In genomic region chr6:89071036-89071435, GRCh38 we compare ENCODE assay signal across 23 cellular contexts. TPM values are rescaled to one million over a fixed set of nuclear protein-coding genes. Genes with fewer than 3 reads are reported as not detected.
DNase-seq lines count a peak whose midpoint lies in the region; ATAC-seq and TF ChIP-seq lines count a peak whose summit lies in the region.
"Had no signal": no experiment of that assay in that cellular context is flagged by ENCODE, and none has a peak within 500 bp of the region (broad histone marks: within the 10 kb centered on the region; RNA-seq: fewer than 3 reads in every experiment).

No MANE protein-coding gene starts in this region.

- peak overlapping the region; percentile 21 for H3K27ac Mint-ChIP-seq in Caco-2 (ENCODE audit: unreplicated experiment)
- H3K27ac Mint-ChIP-seq: CD8-positive, alpha-beta T cell had no signal

- H3K27ac ChIP-seq in hepatocyte = peak overlapping the region; percentile 49
- H3K27ac ChIP-seq: GM23248, SJSA1 had no signal

- DNase-seq in Caco-2 (peak in 1 of 2 experiments; percentile 43), NCI-H69 (lab: John Stamatoyannopoulos, UW) (peak; percentile 24), hepatocyte (ENCODE audit: low spot score) (peak; percentile 31), mucosa of gallbladder (ENCODE audit: low spot score) (peak; percentile 39)
- no peak for DNase-seq in stimulated activated CD4-positive, alpha-beta T cell treated with anti-CD3 and anti-CD28 coated beads, Interleukin-2, amount 100 ng/mL, for 48 hours
- DNase-seq: 8988T; C1 segment of cervical spinal cord; Calu3; CD8-positive, alpha-beta T cell; DMS153; GM23248; Karpas-422; MV-4-11; NCI-H1105 treated with DMSO at 0.1 percent for 48 hours; NCI-H2081 treated with DMSO at 0.1 percent for 48 hours; NCI-H2171 treated with DMSO at 0.1 percent for 48 hours; NCI-H446; NCI-H526 had no signal

- ATAC-seq in HG02588 (IDR thresholded peaks at IDR 0.05; ENCODE audit: unreplicated experiment) = no peak
- ATAC-seq in GM21526 (IDR thresholded peaks at IDR 0.05; ENCODE audit: low FRiP score, unreplicated experiment) = no peak
- ATAC-seq: CD8-positive, alpha-beta T cell had no signal

- intact Hi-C loops in Caco-2 (cut with micrococcal nuclease; ENCODE audit: unreplicated experiment) = loop anchor here (1.0 kb wide), 1 partner anchor 9 kb away; the partner anchor contains the start of gene PNRC1

- H3K4me2 ChIP-seq in hepatocyte = peak overlapping the region; percentile 42

- H3K9me3 Mint-ChIP-seq in Caco-2 (ENCODE audit: unreplicated experiment) = peaks cover 12% of the 10 kb centered on the region
- H3K9me3 Mint-ChIP-seq: CD8-positive, alpha-beta T cell had no signal

- no TSS peak for BruUV-seq in Caco-2 (replicated peaks; lab: Mats Ljungman, UMichigan)

- no peaks in the 10 kb centered on the region for H3K79me2 ChIP-seq in hepatocyte

- H3K36me3 ChIP-seq in Caco-2 (ENCODE audit: control insufficient read depth, insufficient read depth, low read length) (no peaks in the 10 kb centered on the region; the same call in 1 of the 2 replicates), hepatocyte (replicated peaks; ENCODE audit: insufficient read depth, low read depth) (no peaks in the 10 kb centered on the region)
- H3K36me3 ChIP-seq: HAP-1, SJSA1 had no signal

- no peaks in the 10 kb centered on the region for H3K27me3 Mint-ChIP-seq in Caco-2 (ENCODE audit: insufficient read depth, unreplicated experiment)

- no peaks in the 10 kb centered on the region for H3K36me3 Mint-ChIP-seq in Caco-2 (ENCODE audit: insufficient read depth, unreplicated experiment)
- H3K36me3 Mint-ChIP-seq: CD8-positive, alpha-beta T cell had no signal

- no peak overlapping the region for H3K4me3 Mint-ChIP-seq in Caco-2 (ENCODE audit: unreplicated experiment)
- H3K4me3 Mint-ChIP-seq: CD8-positive, alpha-beta T cell had no signal

- no peak overlapping the region for H2AFZ ChIP-seq in hepatocyte
- H2AFZ ChIP-seq: GM23248 had no signal

- H3K4me1 ChIP-seq in Caco-2 (peaks cover 19% of the 10 kb centered on the region), hepatocyte (ENCODE audit: insufficient read depth) (peaks cover 27% of the 10 kb centered on the region)
- H3K4me1 ChIP-seq: HAP-1, SJSA1 had no signal

- peaks cover 23% of the 10 kb centered on the region for H3K4me1 Mint-ChIP-seq in Caco-2 (ENCODE audit: low read depth, unreplicated experiment)

- H3K9me3 ChIP-seq in Caco-2 (peaks cover 4% of the 10 kb centered on the region; the same call in 1 of the 2 replicates), hepatocyte (ENCODE audit: low read depth) (no peaks in the 10 kb centered on the region)
- H3K9me3 ChIP-seq: HAP-1, SJSA1 had no signal

- H3K27me3 ChIP-seq in Caco-2 (replicated peaks; ENCODE audit: control insufficient read depth, insufficient read depth, low read length) (no peaks in the 10 kb centered on the region), hepatocyte (no peaks in the 10 kb centered on the region)

- H3K4me3 ChIP-seq in Caco-2 (ENCODE audit: low read depth, low read length) (no peak overlapping the region), hepatocyte (no peak overlapping the region)
- H3K4me3 ChIP-seq: GM23248, HAP-1, SJSA1 had no signal

- POLR2A ChIA-PET in Caco-2 (lab: Charles Lee) = interaction anchor here (1.1 kb wide), 1 partner anchor 9 kb away, joined by 9 read pairs; the partner anchor contains the start of gene PNRC1

- H4K20me1 ChIP-seq in hepatocyte (ENCODE audit: insufficient read depth, poor library complexity, severe bottlenecking) = no peaks in the 10 kb centered on the region

- no peaks in the 10 kb centered on the region for H3K9me2 ChIP-seq in hepatocyte (replicated peaks; ENCODE audit: insufficient read depth)

- CTCF ChIA-PET in Caco-2 (lab: Charles Lee) = interaction anchor here (1.4 kb wide), 1 partner anchor 9 kb away, joined by 4 read pairs; the partner anchor contains the start of gene PNRC1

- TF ChIP-seq CTCF in Caco-2 (IDR thresholded peaks at IDR 0.05; ENCODE audit: insufficient read depth in 1 of 2, low read depth in 1 of 2, low read length in 1 of 2, severe bottlenecking in 1 of 2, unreplicated experiment in 1 of 2) (no peak), hepatocyte (IDR thresholded peaks at IDR 0.05; ENCODE audit: poor library complexity) (no peak)

RNA-seq across cellular contexts. Expression of gene PNRC1, which starts 9.5 kb away (rescaled TPM):
- total RNA-seq in Caco-2 (2022) (42.1 and 45.1 TPM in 2 replicates), hepatocyte (159 and 181 TPM in 2 replicates), mucosa of gallbladder (244 TPM)
- 226 and 234 TPM in 2 replicates for polyA plus RNA-seq in hepatocyte

RNA-seq across cellular contexts. Expression of gene SRSF12, which starts 46.8 kb away (rescaled TPM):
- total RNA-seq in Caco-2 (2022) = 0.49 and 0.79 TPM in 2 replicates
- 5.7 and 7.3 TPM in 2 replicates for total RNA-seq in hepatocyte
- polyA plus RNA-seq in hepatocyte = 5.6 and 7.6 TPM in 2 replicates
- total RNA-seq in mucosa of gallbladder = 2.2 TPM
- total RNA-seq: CD8-positive, alpha-beta T cell; M059J had no signal

Comparison
In these comparisons a context has a peak if more than half of its experiments do, and no peak if none do; other contexts are left out.
1. DNase-seq: peak in NCI-H69 (single experiment), hepatocyte (single experiment) and mucosa of gallbladder (single experiment); none in stimulated activated CD4-positive, alpha-beta T cell treated with anti-CD3 and anti-CD28 coated beads, Interleukin-2, amount 100 ng/mL, for 48 hours (0 of 2).